In genomic region chr11:128720522-128720985, GRCh38 we compare ENCODE assay signal across 8 cellular contexts. TPM values are rescaled to one million over a fixed set of nuclear protein-coding genes. Genes with fewer than 3 reads are reported as not detected.
DNase-seq lines count a peak whose midpoint lies in the region; ATAC-seq and TF ChIP-seq lines count a peak whose summit lies in the region.

No MANE protein-coding gene starts in this region.

- no peak for TF ChIP-seq CTCF in GM12865 (IDR thresholded peaks at IDR 0.05; ENCODE audit: insufficient read depth, low read depth, low read length, missing control alignments)
- no peak for TF ChIP-seq CTCF in nephron progenitor cell (IDR thresholded peaks at IDR 0.05)

- H3K4me3 ChIP-seq in GM12865 (ENCODE audit: low read depth, low read length) = peak overlapping the region; percentile 78

- peak; percentile 59 for ATAC-seq in GM21515 (IDR thresholded peaks at IDR 0.05; ENCODE audit: unreplicated experiment)
- ATAC-seq in activated naive CD4-positive, alpha-beta T cell treated with anti-CD3 and anti-CD28 coated beads, Interleukin-2, amount 50 U/mL, for 72 hours = peak; percentile 7 to 65

- H3K27ac Mint-ChIP-seq in IgD-negative memory B cell = peak overlapping the region; percentile 94 to 99 (median 98)
- H3K27ac Mint-ChIP-seq in activated naive CD4-positive, alpha-beta T cell treated with anti-CD3 and anti-CD28 coated beads, Interleukin-2, amount 50 U/mL, for 72 hours = peak overlapping the region; percentile 92
- H3K27ac Mint-ChIP-seq in nephron progenitor cell = peak overlapping the region; percentile 93

- H3K4me1 Mint-ChIP-seq in IgD-negative memory B cell = peaks cover 75 to 92% (median 81%) of the 10 kb centered on the region in 3 donors
- H3K4me1 Mint-ChIP-seq in nephron progenitor cell = peaks cover 88% of the 10 kb centered on the region

- H3K4me3 Mint-ChIP-seq in IgD-negative memory B cell = peak overlapping the region; percentile 85 to 98 (median 91)
- H3K4me3 Mint-ChIP-seq in nephron progenitor cell = peak overlapping the region; percentile 46

- DNase-seq in GM12865 (ENCODE audit: low read depth) (peak; percentile 89), nephron progenitor cell (peak; percentile 37), NCI-H748 treated with DMSO at 0.1 percent for 48 hours (lab: John Stamatoyannopoulos, UW) (no peak), AG08395 (ENCODE audit: low spot score) (no peak), germinal center (ENCODE audit: low spot score) (no peak)
- no peak for DNase-seq in activated naive CD4-positive, alpha-beta T cell treated with anti-CD3 and anti-CD28 coated beads, Interleukin-2, amount 50 U/mL, for 72 hours (ENCODE audit: low spot score in 2 of 2)

- H3K36me3 Mint-ChIP-seq in IgD-negative memory B cell = no peaks in the 10 kb centered on the region
- peaks cover 6 to 26% of the 10 kb centered on the region in 2 donors for H3K36me3 Mint-ChIP-seq in activated naive CD4-positive, alpha-beta T cell treated with anti-CD3 and anti-CD28 coated beads, Interleukin-2, amount 50 U/mL, for 72 hours
- no peaks in the 10 kb centered on the region for H3K36me3 Mint-ChIP-seq in nephron progenitor cell (ENCODE audit: low read depth)

- H3K9me3 Mint-ChIP-seq in IgD-negative memory B cell (peaks cover 0 to 1% (median 0%) of the 10 kb centered on the region in 3 donors), nephron progenitor cell (no peaks in the 10 kb centered on the region)
- H3K9me3 Mint-ChIP-seq in activated naive CD4-positive, alpha-beta T cell treated with anti-CD3 and anti-CD28 coated beads, Interleukin-2, amount 50 U/mL, for 72 hours = no peaks in the 10 kb centered on the region

- peaks cover 3% of the 10 kb centered on the region for H3K27me3 Mint-ChIP-seq in IgD-negative memory B cell
- H3K27me3 Mint-ChIP-seq in nephron progenitor cell (ENCODE audit: low read depth, poor library complexity) = peaks cover 15% of the 10 kb centered on the region

RNA-seq across cellular contexts. Expression of gene FLI1, which starts 26.7 kb away (rescaled TPM):
- polyA plus RNA-seq in IgD-negative memory B cell = 113 TPM
- total RNA-seq in activated naive CD4-positive, alpha-beta T cell treated with anti-CD3 and anti-CD28 coated beads, Interleukin-2, amount 50 U/mL, for 72 hours = 10 to 100 TPM; 44.4 to 69.4 TPM

Comparison
In these comparisons a context has a peak if more than half of its experiments do, and no peak if none do; other contexts are left out.
1. DNase-seq: peak in GM12865 (single experiment) and nephron progenitor cell (single experiment); none in activated naive CD4-positive, alpha-beta T cell treated with anti-CD3 and anti-CD28 coated beads, Interleukin-2, amount 50 U/mL, for 72 hours (0 of 2), NCI-H748 treated with DMSO at 0.1 percent for 48 hours (single experiment), AG08395 (single experiment) and germinal center (single experiment).
2. Peak in every context shown above with its lines, with median percentiles within 50 percentile points of each other: H3K27ac Mint-ChIP-seq.